24 cellular contexts compared by ENCODE assay signal in the genomic region with DNA sequence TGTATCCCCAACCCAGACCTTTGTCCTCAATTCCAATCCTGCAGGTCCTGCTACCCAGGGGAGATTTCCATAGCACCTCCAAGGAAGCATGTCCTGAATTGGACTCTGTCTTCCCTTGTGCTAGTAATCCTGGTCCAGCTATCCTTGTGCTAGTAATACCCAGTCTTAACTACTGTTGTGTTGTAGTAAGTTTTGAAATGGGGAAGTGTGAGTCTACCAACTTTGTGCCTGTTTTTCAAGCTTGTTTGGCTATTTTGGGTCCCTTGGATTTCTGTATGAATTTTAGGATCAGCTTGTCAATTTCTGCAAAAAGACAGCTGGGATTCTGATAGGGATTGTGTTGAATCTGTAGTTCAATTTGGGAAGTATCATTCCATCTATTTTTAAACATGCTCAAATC.
"Had no signal": no experiment of that assay in that cellular context is flagged by ENCODE, and none has a peak within 500 bp of the region (broad histone marks: within the 10 kb centered on the region; RNA-seq: fewer than 3 reads in every experiment).

No MANE protein-coding gene starts in this region.

- H3K27ac Mint-ChIP-seq: activated CD8-positive, alpha-beta T cell treated with anti-CD3 and anti-CD28 coated beads, Interleukin-2, amount 10 ng/mL, durations not matched to agents 7 days and 5 days; activated naive CD8-positive, alpha-beta T cell; activated T-cell treated with anti-CD3 and anti-CD28 coated beads, Interleukin-2, amount 50 U/mL, for 72 hours; stimulated activated naive B cell treated with anti-CD40 and anti-IgM and Interleukin-4, amounts not matched to agents 10 μg/mL and 1 μg/mL and 100 μg/mL, for 72 hours had no signal

- ATAC-seq: activated CD8-positive, alpha-beta T cell treated with anti-CD3 and anti-CD28 coated beads, Interleukin-2, amount 10 ng/mL, durations not matched to agents 7 days and 5 days; heart right ventricle; pancreas; stimulated activated naive B cell treated with anti-CD40 and anti-IgM and Interleukin-4, amounts not matched to agents 10 μg/mL and 1 μg/mL and 100 μg/mL, for 72 hours; WTC11 had no signal

- FAIRE-seq: frontal cortex, pancreas, TTC549 had no signal

- H3K27me3 ChIP-seq: heart right ventricle, pancreas, transverse colon had no signal

- H3K4me3 ChIP-seq: coronary artery, heart right ventricle, lung, pancreas, transverse colon had no signal

- H3K9me3 Mint-ChIP-seq: activated T-cell treated with anti-CD3 and anti-CD28 coated beads, Interleukin-2, amount 50 U/mL, for 72 hours; central memory CD8-positive, alpha-beta T cell; stimulated activated naive B cell treated with anti-CD40 and anti-IgM and Interleukin-4, amounts not matched to agents 10 μg/mL and 1 μg/mL and 100 μg/mL, for 72 hours; WTC11 had no signal

- H3K27me3 Mint-ChIP-seq: activated naive CD8-positive, alpha-beta T cell; brain; central memory CD8-positive, alpha-beta T cell; stimulated activated naive B cell treated with anti-CD40 and anti-IgM and Interleukin-4, amounts not matched to agents 10 μg/mL and 1 μg/mL and 100 μg/mL, for 72 hours had no signal

- H3K27ac ChIP-seq: coronary artery, heart right ventricle, pancreas, transverse colon had no signal

- H3K4me3 Mint-ChIP-seq: activated CD8-positive, alpha-beta T cell treated with anti-CD3 and anti-CD28 coated beads, Interleukin-2, amount 10 ng/mL, durations not matched to agents 7 days and 5 days; activated naive CD8-positive, alpha-beta T cell; activated T-cell treated with anti-CD3 and anti-CD28 coated beads, Interleukin-2, amount 50 U/mL, for 72 hours; brain; central memory CD8-positive, alpha-beta T cell; stimulated activated naive B cell treated with anti-CD40 and anti-IgM and Interleukin-4, amounts not matched to agents 10 μg/mL and 1 μg/mL and 100 μg/mL, for 72 hours; WTC11 had no signal

- H3K36me3 Mint-ChIP-seq: brain, WTC11 had no signal

- H3K9me3 ChIP-seq: heart right ventricle, pancreas, transverse colon had no signal

- DNase-seq: activated CD4-positive, alpha-beta T cell treated with anti-CD3 and anti-CD28 coated beads for 48 hours; activated CD8-positive, alpha-beta memory T cell treated with anti-CD3 and anti-CD28 coated beads, Interleukin-2, amount 50 U/mL, for 4 hours; activated CD8-positive, alpha-beta T cell treated with anti-CD3 and anti-CD28 coated beads, Interleukin-2, amount 10 ng/mL, durations not matched to agents 7 days and 5 days; activated gamma-delta T cell; activated T-cell treated with anti-CD3 and anti-CD28 coated beads, Interleukin-2, amount 50 U/mL, for 72 hours; amygdala; effector CD4-positive, alpha-beta T cell; heart right ventricle; midbrain; pancreas; stimulated activated CD4-positive, alpha-beta T cell treated with anti-CD3 and anti-CD28 coated beads, Interleukin-12 subunit alpha, Interleukin-12 subunit beta, amount 100 ng/mL, for 4 hours; stimulated activated CD4-positive, alpha-beta T cell treated with anti-CD3 and anti-CD28 coated beads, Interleukin-2, amount 100 ng/mL, for 24 hours; stimulated activated naive B cell treated with anti-CD40 and anti-IgM and Interleukin-4, amounts not matched to agents 10 μg/mL and 1 μg/mL and 100 μg/mL, for 72 hours; substantia nigra; T-helper 2 cell; transverse colon had no signal

- H3K36me3 ChIP-seq: heart right ventricle, pancreas, transverse colon had no signal
